ENCODE assay signal across 19 cellular contexts in the genomic region with DNA sequence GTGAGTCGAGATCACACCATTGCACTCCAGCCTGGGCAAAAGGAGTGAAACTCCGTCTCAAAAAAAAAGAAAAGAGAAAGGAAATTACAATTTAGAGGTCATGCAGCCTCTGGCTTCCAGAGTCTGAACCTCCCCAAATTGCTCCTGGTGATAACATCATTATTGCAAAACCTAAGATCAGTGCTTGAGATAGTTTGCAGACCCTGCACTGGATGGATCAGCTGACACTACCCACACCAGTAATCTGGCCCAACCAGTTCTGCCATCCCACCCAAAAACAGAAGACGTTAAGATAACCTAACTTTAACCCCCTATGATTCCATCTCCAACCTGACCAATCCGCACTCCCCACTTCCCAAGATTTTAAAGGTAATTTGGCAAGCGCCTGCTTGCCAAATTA.
DNase-seq lines count a peak whose midpoint lies in the region; ATAC-seq, FAIRE-seq and TF ChIP-seq lines count a peak whose summit lies in the region.
"Had no signal": no experiment of that assay in that cellular context is flagged by ENCODE, and none has a peak within 500 bp of the region (broad histone marks: within the 10 kb centered on the region; RNA-seq: fewer than 3 reads in every experiment).

No MANE protein-coding gene starts in this region.

- H3K23ac ChIP-seq in H9 (ENCODE audit: insufficient read length, low read depth, low read length) = no peak overlapping the region

- no peak overlapping the region for H3K4me3 ChIP-seq in upper lobe of left lung

- no peak overlapping the region for H3K14ac ChIP-seq in H9 (ENCODE audit: insufficient read depth, low read length)

- H3K36me3 ChIP-seq in upper lobe of left lung = no peaks in the 10 kb centered on the region

- DNase-seq in ELF-1 (ENCODE audit: low read depth, low spot score) (peak; percentile 71), H9 (no peak), islet precursor cell (peak; percentile 81), urothelium cell line (ENCODE audit: low spot score) (no peak), upper lobe of left lung (no peak), NCI-H1930 (lab: John Stamatoyannopoulos, UW) (no peak)
- DNase-seq in stimulated activated CD4-positive, alpha-beta T cell treated with anti-CD3 and anti-CD28 coated beads, Interleukin-1b, Interleukin-23, amount 100 ng/mL, for 48 hours = no peak
- DNase-seq: C1 segment of cervical spinal cord; CD4-positive, alpha-beta memory T cell; COR-L47; DMS153; DMS79; EL; GF-D8; H7 had no signal

- no peak for TF ChIP-seq POLR2A in upper lobe of left lung (IDR thresholded peaks at IDR 0.05)

- no peak overlapping the region for H3K4me3 Mint-ChIP-seq in H9
- H3K4me3 Mint-ChIP-seq: CD4-positive, alpha-beta memory T cell had no signal

- no peak for TF ChIP-seq EP300 in upper lobe of left lung (IDR thresholded peaks at IDR 0.05)

- H4K5ac ChIP-seq in H9 (ENCODE audit: insufficient read length, low read depth, low read length) = no peak overlapping the region

- no peak overlapping the region for H3T11ph ChIP-seq in H9 (ENCODE audit: low read length)

- H3K27ac Mint-ChIP-seq in H9 = peak overlapping the region in 2 of 3 experiments; percentile 72 to 90; a peak in 4 of 7 replicates
- H3K27ac Mint-ChIP-seq: CD4-positive, alpha-beta memory T cell had no signal

- H3K36me3 Mint-ChIP-seq in H9 (ENCODE audit: insufficient read depth in 1 of 3, low read depth in 3 of 3) = no peaks in the 10 kb centered on the region

- no peaks in the 10 kb centered on the region for H3K27me3 Mint-ChIP-seq in H9 (ENCODE audit: low read depth)
- H3K27me3 Mint-ChIP-seq: CD4-positive, alpha-beta memory T cell had no signal

- no peak overlapping the region for H2AFZ ChIP-seq in H9 (ENCODE audit: low read length)

- H3K27me3 ChIP-seq in H9 (ENCODE audit: insufficient read depth, low read length) (no peaks in the 10 kb centered on the region), upper lobe of left lung (no peaks in the 10 kb centered on the region)

- no peak overlapping the region for H3K9ac ChIP-seq in H9 (ENCODE audit: extremely low read depth, insufficient read length, low read length)

- H3K56ac ChIP-seq in H9 (ENCODE audit: insufficient read length, low read depth, low read length) = no peak overlapping the region

- no peaks in the 10 kb centered on the region for H3K79me2 ChIP-seq in H9 (ENCODE audit: insufficient read depth, low read length)

- H2AK5ac ChIP-seq in H9 (ENCODE audit: insufficient read length, low read length) = no peak overlapping the region

- no peak overlapping the region for H3K4me2 ChIP-seq in H9 (ENCODE audit: insufficient read depth, insufficient read length, low read length)

- H3K9me3 Mint-ChIP-seq in H9 = no peaks in the 10 kb centered on the region

- H3K9me3 ChIP-seq in H9 (ENCODE audit: control insufficient read depth, low read depth, low read length) (no peaks in the 10 kb centered on the region), upper lobe of left lung (no peaks in the 10 kb centered on the region)

- peaks cover 2% of the 10 kb centered on the region; the same call in 1 of the 2 replicates for H3K4me1 ChIP-seq in H9 (ENCODE audit: insufficient read depth, low read length)
- H3K4me1 ChIP-seq in upper lobe of left lung = no peaks in the 10 kb centered on the region

- TF ChIP-seq CTCF in H9 (conservative IDR thresholded peaks at IDR 0.05) (no peak), upper lobe of left lung (IDR thresholded peaks at IDR 0.05) (no peak)

- no peak overlapping the region for H3K18ac ChIP-seq in H9 (ENCODE audit: insufficient read length, low read depth, low read length)

- no peak overlapping the region for H4K8ac ChIP-seq in H9 (replicated peaks; ENCODE audit: insufficient read length, low read depth, low read length)

- FAIRE-seq in urothelium cell line (lab: Jason Lieb, UNC) = peak; percentile 48
- FAIRE-seq: GM12891, GM18507, H1 had no signal

- WGBS in H9 (ENCODE audit: extremely low coverage, insufficient read length, low lambda C conversion rate) = no CpG with 5 or more reads among the region's 5 CpGs
- 82 to 85% methylated on average over 5 of the region's 5 CpGs for WGBS in upper lobe of left lung, 2 donors

- no peak overlapping the region for H2BK15ac ChIP-seq in H9 (ENCODE audit: low read depth, low read length)

- no peak overlapping the region for H2BK20ac ChIP-seq in H9 (ENCODE audit: low read depth, low read length, poor library complexity, severe bottlenecking)

- peaks cover 19 to 22% of the 10 kb centered on the region in 2 experiments for H3K4me1 Mint-ChIP-seq in H9
- H3K4me1 Mint-ChIP-seq: CD4-positive, alpha-beta memory T cell had no signal

- no peaks in the 10 kb centered on the region for H3K23me2 ChIP-seq in H9 (ENCODE audit: insufficient read length, low read depth, low read length, poor library complexity, severe bottlenecking)

- H4K91ac ChIP-seq in H9 (ENCODE audit: insufficient read length, low read depth, low read length) = no peak overlapping the region

- no peak overlapping the region for H3K27ac ChIP-seq in H9 (ENCODE audit: insufficient read length, low read depth, low read length)
- H3K27ac ChIP-seq in upper lobe of left lung = no peak overlapping the region

- no peak overlapping the region for H2BK12ac ChIP-seq in H9 (ENCODE audit: insufficient read length, low read depth, low read length)

- ATAC-seq in upper lobe of left lung (ENCODE audit: low FRiP score in 2 of 2) = no peak
- ATAC-seq: HCT116 had no signal

- no peak overlapping the region for H2BK5ac ChIP-seq in H9 (ENCODE audit: insufficient read length, low read length)

- H4K20me1 ChIP-seq in H9 (ENCODE audit: control insufficient read depth, insufficient read depth, insufficient read length) = no peaks in the 10 kb centered on the region

- H3K4ac ChIP-seq in H9 (ENCODE audit: low read depth, low read length) = no peak overlapping the region

- H3K79me1 ChIP-seq in H9 (ENCODE audit: insufficient read depth, low read depth, low read length, poor library complexity, severe bottlenecking) = no peaks in the 10 kb centered on the region

- H2BK120ac ChIP-seq in H9 (ENCODE audit: low read depth, low read length, poor library complexity, severe bottlenecking) = no peak overlapping the region

Comparison
In these comparisons a context has a peak if more than half of its experiments do, and no peak if none do; other contexts are left out.
1. DNase-seq: peak in ELF-1 (single experiment) and islet precursor cell (single experiment); none in H9 (single experiment), urothelium cell line (single experiment), upper lobe of left lung (0 of 2), NCI-H1930 (0 of 2) and stimulated activated CD4-positive, alpha-beta T cell treated with anti-CD3 and anti-CD28 coated beads, Interleukin-1b, Interleukin-23, amount 100 ng/mL, for 48 hours (single experiment).